28 cellular contexts compared by ENCODE assay signal in genomic region chr17:59510611-59511010, GRCh38.
"Had no signal": no experiment of that assay in that cellular context is flagged by ENCODE, and none has a peak within 500 bp of the region (broad histone marks: within the 10 kb centered on the region; RNA-seq: fewer than 3 reads in every experiment).

No MANE protein-coding gene starts in this region.

- ATAC-seq: activated CD8-positive, alpha-beta memory T cell treated with anti-CD3 and anti-CD28 coated beads, Interleukin-2, amount 10 ng/mL, durations not matched to agents 7 days and 5 days; activated naive CD8-positive, alpha-beta T cell treated with anti-CD3 and anti-CD28 coated beads, Interleukin-2, amount 50 U/mL, for 24 hours; Panc1 had no signal

- DNase-seq: activated CD4-positive, alpha-beta T cell treated with anti-CD3 and anti-CD28 coated beads for 1 hour; activated CD4-positive, alpha-beta T cell treated with anti-CD3 and anti-CD28 coated beads for 48 hours; activated CD4-positive, CD25-positive, alpha-beta regulatory T cell; activated CD8-positive, alpha-beta memory T cell treated with anti-CD3 and anti-CD28 coated beads for 24 hours; activated CD8-positive, alpha-beta memory T cell treated with anti-CD3 and anti-CD28 coated beads, Interleukin-2, amount 10 ng/mL, durations not matched to agents 7 days and 5 days; activated effector memory CD4-positive, alpha-beta T cell treated with Interleukin-2 at 50 U/mL for 16 hours; activated naive CD4-positive, alpha-beta T cell treated with anti-CD3 and anti-CD28 coated beads, Interleukin-2, amount 10 ng/mL, durations not matched to agents 7 days and 5 days; activated naive CD8-positive, alpha-beta T cell treated with anti-CD3 and anti-CD28 coated beads, Interleukin-2, amount 50 U/mL, for 24 hours; activated T-cell treated with anti-CD3 and anti-CD28 coated beads, Interleukin-2, amount 50 U/mL, for 48 hours; anterior cingulate cortex; caudate nucleus; cerebellar nuclear complex; NCI-H1092 treated with DMSO at 0.1 percent for 48 hours; NCI-H1417; NCI-H146; NCI-H187; NCI-H2029 treated with DMSO at 0.1 percent for 48 hours; NCI-H2107; NCI-H226; NCI-H446 treated with DMSO at 0.1 percent for 48 hours; NCI-H526; NCI-H774; SHP77; SJCRH30; SW 1271; T1000; WERI-Rb-1 had no signal
